Comparison of ENCODE assay signal across 20 cellular contexts in genomic region chr6:73081955-73082354, GRCh38.
"Had no signal": no experiment of that assay in that cellular context is flagged by ENCODE, and none has a peak within 500 bp of the region (broad histone marks: within the 10 kb centered on the region; RNA-seq: fewer than 3 reads in every experiment).

No MANE protein-coding gene starts in this region.

- H3K4me3 Mint-ChIP-seq: natural killer cell, neural crest cell, type B pancreatic cell had no signal

- H3K9me3 Mint-ChIP-seq: natural killer cell, neural crest cell, type B pancreatic cell had no signal

- ATAC-seq: gastroesophageal sphincter; natural killer cell; stimulated activated naive CD8-positive, alpha-beta T cell treated with anti-CD3 and anti-CD28 coated beads, Interleukin-15, Interleukin-2, amounts not matched to agents 100 U/mL and 50 U/mL, for 24 hours had no signal

- DNase-seq: dermis blood vessel endothelial cell; esophagus squamous epithelium; foreskin fibroblast; glutamatergic neuron; kidney glomerular epithelial cell; mesendoderm; natural killer cell; nucleus accumbens; ovary; stimulated activated CD4-positive, alpha-beta T cell treated with anti-CD3 and anti-CD28 coated beads, Interleukin-2, amount 100 ng/mL, for 48 hours; stimulated activated naive CD8-positive, alpha-beta T cell treated with anti-CD3 and anti-CD28 coated beads, Interleukin-15, Interleukin-2, amounts not matched to agents 100 U/mL and 50 U/mL, for 24 hours; thyroid gland; uterus had no signal

- H3K36me3 Mint-ChIP-seq: natural killer cell, type B pancreatic cell had no signal

- H3K4me2 ChIP-seq: smooth muscle cell had no signal

- H3K27me3 Mint-ChIP-seq: type B pancreatic cell had no signal

- H3K4me1 ChIP-seq: esophagus squamous epithelium, gastroesophageal sphincter, right atrium auricular region, suprapubic skin, uterus had no signal

- H3K27ac Mint-ChIP-seq: natural killer cell, type B pancreatic cell had no signal

- H3K27me3 ChIP-seq: esophagus squamous epithelium, gastroesophageal sphincter, ovary, right atrium auricular region, suprapubic skin, thyroid gland, uterus had no signal

- H3K4me1 Mint-ChIP-seq: natural killer cell had no signal

- FAIRE-seq: colon had no signal

- H3K36me3 ChIP-seq: esophagus squamous epithelium, gastroesophageal sphincter, ovary, right atrium auricular region, suprapubic skin, thyroid gland, uterus had no signal

- H3K4me3 ChIP-seq: esophagus squamous epithelium, gastroesophageal sphincter, ovary, right atrium auricular region, smooth muscle cell, suprapubic skin, thyroid gland, uterus had no signal

- H3K27ac ChIP-seq: esophagus squamous epithelium, gastroesophageal sphincter, ovary, right atrium auricular region, suprapubic skin, thyroid gland, uterus had no signal
